In the genomic region with DNA sequence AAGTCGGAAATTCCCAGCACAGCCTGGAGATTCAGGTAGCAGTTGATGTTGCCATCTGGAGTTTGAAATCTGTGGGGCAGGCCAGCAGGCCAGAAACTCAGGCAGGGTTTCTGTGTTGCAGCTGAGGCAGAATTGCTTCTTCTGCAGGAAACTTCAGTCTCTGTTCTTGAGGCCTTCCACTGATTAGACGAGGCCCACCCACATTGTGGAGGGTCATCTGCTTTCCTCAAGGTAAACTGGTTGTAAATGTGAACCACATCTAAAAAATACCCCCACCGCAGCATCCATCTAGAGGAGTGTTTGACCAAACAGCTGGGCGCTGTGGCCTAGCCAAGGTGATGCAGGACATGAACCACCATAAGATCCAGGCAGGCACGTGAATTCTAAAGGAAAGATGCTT, we compare ENCODE assay signal across 25 cellular contexts.
DNase-seq lines count a peak whose midpoint lies in the region; FAIRE-seq and TF ChIP-seq lines count a peak whose summit lies in the region.
"Had no signal": no experiment of that assay in that cellular context is flagged by ENCODE, and none has a peak within 500 bp of the region (broad histone marks: within the 10 kb centered on the region; RNA-seq: fewer than 3 reads in every experiment).

No MANE protein-coding gene starts in this region.

- no peaks in the 10 kb centered on the region for H3K79me2 ChIP-seq in H1 (ENCODE audit: control insufficient read depth in 1 of 2, insufficient read depth in 2 of 2, low read length in 2 of 2)

- no peak overlapping the region for H3K4ac ChIP-seq in H1 (replicated peaks; ENCODE audit: insufficient read length, low read depth, low read length)

- H3K9ac ChIP-seq in H1 (replicated peaks in 1 of 4; ENCODE audit: extremely low read depth in 1 of 4, low read depth in 3 of 4, low read length in 3 of 4), result no peak overlapping the region
- H3K9ac ChIP-seq: BLaER1 had no signal

- no peaks in the 10 kb centered on the region for H3K4me1 ChIP-seq in HEK293 (ENCODE audit: control insufficient read depth, insufficient read depth, low read length)
- no peaks in the 10 kb centered on the region for H3K4me1 ChIP-seq in H1 (replicated peaks in 1 of 4; ENCODE audit: control insufficient read depth in 3 of 4, insufficient read depth in 4 of 4, low read length in 3 of 4)
- H3K4me1 ChIP-seq: BE2C had no signal

- no peaks in the 10 kb centered on the region for H3K79me1 ChIP-seq in H1 (ENCODE audit: low read depth, low read length)

- no peak overlapping the region for H3K4me2 ChIP-seq in H1 (ENCODE audit: insufficient read depth in 1 of 2, low read depth in 2 of 2, low read length in 2 of 2)
- H3K4me2 ChIP-seq: BLaER1 had no signal

- H4K20me1 ChIP-seq in H1 (replicated peaks in 1 of 2; ENCODE audit: control insufficient read depth in 1 of 2, insufficient read depth in 2 of 2, low read length in 2 of 2), result no peaks in the 10 kb centered on the region
- H4K20me1 ChIP-seq: BLaER1 had no signal

- H4K5ac ChIP-seq in H1 (ENCODE audit: insufficient read length, low read depth, low read length), result no peak overlapping the region

- H3K23me2 ChIP-seq in H1 (ENCODE audit: low read depth, low read length), result no peaks in the 10 kb centered on the region; the same call in 1 of the 2 replicates

- H2BK20ac ChIP-seq in H1 (ENCODE audit: low read length), result no peak overlapping the region

- no peak for TF ChIP-seq POLR2A in H1 (IDR thresholded peaks at IDR 0.05; ENCODE audit: control extremely low read depth in 1 of 2, low read depth in 2 of 2, low read length in 2 of 2)

- DNase-seq in NCI-H69 (lab: John Stamatoyannopoulos, UW) (peak; percentile 35), H1 (ENCODE audit: low read depth in 1 of 2, low spot score in 2 of 2) (no peak), NCI-H446 (lab: John Stamatoyannopoulos, UW) (no peak), NCI-H2227 (lab: John Stamatoyannopoulos, UW; ENCODE audit: unreplicated experiment) (no peak)
- DNase-seq in stimulated activated CD4-positive, alpha-beta T cell treated with anti-CD3 and anti-CD28 coated beads, Interleukin-15, amount 100 ng/mL, for 24 hours, result no peak
- DNase-seq: 8988T; ACHN; BE2C; C1 segment of cervical spinal cord; CD4-positive, alpha-beta memory T cell; CD4-positive, CD25-positive, alpha-beta regulatory T cell; CD8-positive, alpha-beta memory T cell; COR-L47; DMS153; DMS53; DMS79; DND-41; EL; GDM1 had no signal

- POLR2A ChIA-PET in HEK293 (lab: Yijun Ruan, JAX) (no interaction called here), H1 (lab: Charles Lee; ENCODE audit: partially characterized antibody) (interaction anchor here (1.6 kb wide), 1 partner anchor 9 kb away, joined by 3 read pairs; no protein-coding TSS in a partner anchor)

- H2BK120ac ChIP-seq in H1 (replicated peaks; ENCODE audit: low read depth, low read length), result no peak overlapping the region

- no peak overlapping the region for H3K14ac ChIP-seq in H1 (ENCODE audit: insufficient read length)

- no peak overlapping the region for H2BK5ac ChIP-seq in H1 (ENCODE audit: low read depth, low read length)

- H2BK12ac ChIP-seq in H1 (ENCODE audit: low read depth, low read length), result no peak overlapping the region

- no peak overlapping the region for H3K56ac ChIP-seq in H1 (replicated peaks; ENCODE audit: insufficient read length, low read depth, low read length)

- TF ChIP-seq RAD21 in H1 (IDR thresholded peaks at IDR 0.05 in 1 of 2, conservative IDR thresholded peaks at IDR 0.05 in 1 of 2; ENCODE audit: low read depth in 2 of 2, low read length in 2 of 2), result no peak

- H3K36me3 ChIP-seq in HEK293 (ENCODE audit: control insufficient read depth in 2 of 2, insufficient read depth in 1 of 2, low read length in 2 of 2), result no peaks in the 10 kb centered on the region
- no peaks in the 10 kb centered on the region for H3K36me3 ChIP-seq in H1 (ENCODE audit: control insufficient read depth in 2 of 4, insufficient read depth in 4 of 4, low read length in 3 of 4)
- H3K36me3 ChIP-seq: BE2C, BLaER1 had no signal

- H4K8ac ChIP-seq in H1 (ENCODE audit: extremely low read depth, insufficient read depth, low read length), result no peak overlapping the region

- TF ChIP-seq EP300 in H1 (IDR thresholded peaks at IDR 0.05; ENCODE audit: borderline replicate concordance in 1 of 2, low read depth in 2 of 2, low read length in 2 of 2), result no peak

- no peak overlapping the region for H3K18ac ChIP-seq in H1 (ENCODE audit: extremely low read depth, low read length)

- no peaks in the 10 kb centered on the region for H3K27me3 ChIP-seq in H1 (replicated peaks in 1 of 4; ENCODE audit: control insufficient read depth in 3 of 4, extremely low read depth in 1 of 4, insufficient read depth in 3 of 4, low read length in 3 of 4)
- H3K27me3 ChIP-seq: BE2C, BLaER1 had no signal

- CTCF ChIA-PET in HEK293 (lab: Yijun Ruan, JAX) (interaction anchor here (0.7 to 2.6 kb wide), 4 partner anchors 8 to 72 kb away, joined by 3 to 12 read pairs (median 4); no protein-coding TSS in a partner anchor), H1 (lab: Charles Lee; ENCODE audit: partially characterized antibody) (interaction anchor here (0.7 to 5.8 kb wide), 17 partner anchors 9 to 215 kb away, joined by 3 to 50 read pairs (median 12); no protein-coding TSS in a partner anchor)

- H2AK5ac ChIP-seq in H1 (ENCODE audit: low read depth, low read length), result no peak overlapping the region

- H3K4me3 ChIP-seq in HEK293 (ENCODE audit: low read depth, low read length) (no peak overlapping the region), H1 (ENCODE audit: extremely low read depth in 1 of 4, insufficient read depth in 2 of 4, low read depth in 3 of 4, low read length in 4 of 4) (no peak overlapping the region)
- H3K4me3 ChIP-seq: BLaER1, GM12878 had no signal

- H3K23ac ChIP-seq in H1 (ENCODE audit: insufficient read length), result no peak overlapping the region

- no peak for TF ChIP-seq CTCF in HEK293 (tag by site-specific recombination; IDR thresholded peaks at IDR 0.05)
- no peak for TF ChIP-seq CTCF in H1 (IDR thresholded peaks at IDR 0.05; ENCODE audit: control extremely low read depth in 1 of 3, insufficient read depth in 1 of 3, low read depth in 1 of 3, low read length in 3 of 3)

- H3K27ac ChIP-seq in HEK293 (ENCODE audit: extremely low read depth, low read depth, low read length), result no peak overlapping the region
- H3K27ac ChIP-seq in H1 (ENCODE audit: low read depth, low read length), result no peak overlapping the region
- H3K27ac ChIP-seq: BLaER1 had no signal

- no peak overlapping the region for H2AFZ ChIP-seq in H1 (ENCODE audit: low read length)

- H3K9me3 ChIP-seq in HEK293 (ENCODE audit: control insufficient read depth, insufficient read depth, low read depth, low read length) (no peaks in the 10 kb centered on the region), H1 (ENCODE audit: insufficient read depth in 2 of 2, low read depth in 1 of 2, low read length in 1 of 2) (no peaks in the 10 kb centered on the region)
- H3K9me3 ChIP-seq: BE2C, BLaER1 had no signal

- FAIRE-seq in H1 (lab: Jason Lieb, UNC), result no peak
- FAIRE-seq: A204.1, GM12878, GM12892, GM18507 had no signal

- H4K91ac ChIP-seq in H1 (replicated peaks; ENCODE audit: insufficient read length, low read length), result no peak overlapping the region

- WGBS in H1 (ENCODE audit: extremely low coverage in 1 of 2, insufficient coverage in 1 of 2, insufficient read length in 1 of 2, insufficient replicate concordance in 2 of 2, low coverage in 1 of 2, low lambda C conversion rate in 2 of 2, missing lambda C conversion rate in 1 of 2), 2 experiments, result 83% methylated on average over 5 of the region's 5 CpGs; no CpG with 5 or more reads in 1 of the 2 experiments

- no peak overlapping the region for H2BK15ac ChIP-seq in H1 (ENCODE audit: low read length)

TF ChIP-seq in HEK293, 187 proteins besides CTCF, POLR2A, EP300 and RAD21 (continues in another document):
- no peak for TF ChIP-seq ZNF335 (tag by site-specific recombination; conservative IDR thresholded peaks at IDR 0.05)
- no peak for TF ChIP-seq ZNF768 (tag by site-specific recombination; IDR thresholded peaks at IDR 0.05)
- TF ChIP-seq ZNF223 (tag by site-specific recombination; IDR thresholded peaks at IDR 0.05), result peak; percentile 68; the same call in 1 of the 2 replicates
- TF ChIP-seq ZNF549 (tag by site-specific recombination; IDR thresholded peaks at IDR 0.05), result no peak
- TF ChIP-seq KLF8 (tag by site-specific recombination; IDR thresholded peaks at IDR 0.05), result no peak

TF ChIP-seq in H1, 55 proteins besides CTCF, POLR2A, EP300 and RAD21:
- TF ChIP-seq KDM1A (IDR thresholded peaks at IDR 0.05; ENCODE audit: borderline replicate concordance, low read length) (peak; percentile 62; the same call in 1 of the 2 replicates), SP4 (IDR thresholded peaks at IDR 0.05; ENCODE audit: low read length) (no peak)
